In genomic region chr7:114631249-114631822, GRCh38 we compare ENCODE assay signal across 1 cellular context.
TF ChIP-seq lines count a peak whose summit lies in the region.

No MANE protein-coding gene starts in this region.

TF ChIP-seq in H1, 55 proteins besides CTCF, POLR2A, EP300 and RAD21 (continued from another document):
- TF ChIP-seq BRCA1 (IDR thresholded peaks at IDR 0.05; ENCODE audit: low read depth, low read length), result no peak
- TF ChIP-seq SP1 (IDR thresholded peaks at IDR 0.05; ENCODE audit: low read depth, low read length), result no peak
- no peak for TF ChIP-seq SP4 (IDR thresholded peaks at IDR 0.05; ENCODE audit: low read length)
- TF ChIP-seq NRF1 (IDR thresholded peaks at IDR 0.05; ENCODE audit: low read depth, low read length), result no peak
- no peak for TF ChIP-seq JUN (IDR thresholded peaks at IDR 0.05; ENCODE audit: low read depth, low read length)
- TF ChIP-seq POLR2AphosphoS5 (IDR thresholded peaks at IDR 0.05; ENCODE audit: low read depth, low read length), result no peak
- no peak for TF ChIP-seq SP2 (IDR thresholded peaks at IDR 0.05; ENCODE audit: low read length)
TF ChIP-seq in H1: peak in this region for 0.
